ENCODE assay signal across 1 cellular context in the genomic region with DNA sequence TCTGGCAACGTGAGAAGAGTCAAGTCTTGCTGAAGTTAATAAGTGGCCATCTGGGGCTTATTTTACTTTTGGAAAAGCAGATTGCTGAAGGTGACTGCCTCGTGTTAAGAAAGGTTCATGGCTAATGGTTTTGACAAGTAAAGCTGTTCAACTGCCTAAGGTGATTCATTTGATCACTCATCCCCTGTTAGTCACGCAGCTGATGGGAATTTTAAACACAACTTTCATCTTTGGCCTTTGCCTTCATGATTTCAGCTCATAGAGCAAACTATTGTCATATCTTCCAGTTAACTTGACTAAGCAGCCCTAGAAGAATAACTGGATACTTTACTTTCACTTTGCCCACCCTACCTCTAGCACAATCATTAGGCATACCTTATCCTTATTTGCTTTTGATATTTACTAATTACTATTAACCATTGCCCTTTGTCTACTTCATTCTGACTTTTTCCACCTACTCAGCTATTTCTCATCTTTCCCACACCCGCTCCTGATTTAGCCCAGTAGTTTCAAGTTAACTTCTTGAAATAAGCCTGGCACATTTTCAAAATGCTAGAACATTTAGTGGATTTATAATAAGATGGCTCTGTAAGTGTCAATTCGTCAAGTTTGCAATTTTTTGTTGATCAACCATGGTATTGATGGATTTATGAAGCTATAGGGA.
TF ChIP-seq lines count a peak whose summit lies in the region.

No MANE protein-coding gene starts in this region.

TF ChIP-seq in IMR-90, 13 proteins besides CTCF, POLR2A, EP300 and RAD21 (continued from another document):
- TF ChIP-seq, protein P1, sequence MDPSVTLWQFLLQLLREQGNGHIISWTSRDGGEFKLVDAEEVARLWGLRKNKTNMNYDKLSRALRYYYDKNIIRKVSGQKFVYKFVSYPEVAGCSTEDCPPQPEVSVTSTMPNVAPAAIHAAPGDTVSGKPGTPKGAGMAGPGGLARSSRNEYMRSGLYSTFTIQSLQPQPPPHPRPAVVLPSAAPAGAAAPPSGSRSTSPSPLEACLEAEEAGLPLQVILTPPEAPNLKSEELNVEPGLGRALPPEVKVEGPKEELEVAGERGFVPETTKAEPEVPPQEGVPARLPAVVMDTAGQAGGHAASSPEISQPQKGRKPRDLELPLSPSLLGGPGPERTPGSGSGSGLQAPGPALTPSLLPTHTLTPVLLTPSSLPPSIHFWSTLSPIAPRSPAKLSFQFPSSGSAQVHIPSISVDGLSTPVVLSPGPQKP (IDR thresholded peaks at IDR 0.05; ENCODE audit: borderline replicate concordance, low read depth, low read length): no peak
- TF ChIP-seq FOS (IDR thresholded peaks at IDR 0.05; ENCODE audit: low read depth, low read length): peak; percentile 13; the same call in 1 of the 2 replicates
